31 cellular contexts compared by ENCODE assay signal in genomic region chr9:122477346-122477745, GRCh38. TPM values are rescaled to one million over a fixed set of nuclear protein-coding genes. Genes with fewer than 3 reads are reported as not detected.
"Had no signal": no experiment of that assay in that cellular context is flagged by ENCODE, and none has a peak within 500 bp of the region (broad histone marks: within the 10 kb centered on the region; RNA-seq: fewer than 3 reads in every experiment).

No MANE protein-coding gene starts in this region.

- H3K9me3 Mint-ChIP-seq: activated T-cell treated with anti-CD3 and anti-CD28 coated beads, Interleukin-2, amount 50 U/mL, for 24 hours; stimulated activated memory B cell treated with anti-CD40 and anti-IgM and Interleukin-4, amounts not matched to agents 10 μg/mL and 1 μg/mL and 100 μg/mL, for 72 hours; T-cell; T-helper 2 cell treated with Interferon-gamma antibody and Interleukin-4, amounts not matched to agents 5 μg/mL and 100 μg/mL, for 36 hours; type B pancreatic cell had no signal

- DNase-seq: activated effector memory CD4-positive, alpha-beta T cell treated with anti-CD3 and anti-CD28 coated beads, Interleukin-2, amount 50 U/mL, for 16 hours; activated naive CD4-positive, alpha-beta T cell treated with anti-CD3 and anti-CD28 coated beads, Interleukin-2, amount 50 U/mL, for 16 hours; activated T-cell treated with anti-CD3 and anti-CD28 coated beads, Interleukin-2, amount 50 U/mL, for 24 hours; adrenal gland; brain microvascular endothelial cell; central memory CD4-positive, alpha-beta T cell; effector memory CD4-positive, alpha-beta T cell; foreskin keratinocyte; kidney; lower lobe of right lung; mesendoderm; mucosa of descending colon; nephron progenitor cell; pancreas; psoas muscle; stimulated activated CD4-positive, alpha-beta T cell treated with anti-CD3 and anti-CD28 coated beads, Interleukin-12 subunit alpha, Interleukin-12 subunit beta, amount 100 ng/mL, for 4 hours; stimulated activated CD4-positive, alpha-beta T cell treated with anti-CD3 and anti-CD28 coated beads, Interleukin-2, amount 100 ng/mL, for 24 hours; T-cell; testis; WERI-Rb-1 had no signal

- H3K4me1 ChIP-seq: adrenal gland, ascending aorta, foreskin keratinocyte, lower lobe of right lung, pancreas, psoas muscle, right atrium auricular region, testis had no signal

- H3K27ac ChIP-seq: adrenal gland, ascending aorta, brain microvascular endothelial cell, foreskin keratinocyte, lower lobe of right lung, pancreas, psoas muscle, right atrium auricular region, testis, WERI-Rb-1 had no signal

- H3K36me3 ChIP-seq: adrenal gland, ascending aorta, brain microvascular endothelial cell, lower lobe of right lung, pancreas, right atrium auricular region, WERI-Rb-1 had no signal

- H3K27me3 ChIP-seq: ascending aorta, pancreas, testis had no signal

- FAIRE-seq: colon, kidney, pancreas had no signal

- H3K9me3 ChIP-seq: adrenal gland, ascending aorta, lower lobe of right lung, mucosa of descending colon, pancreas, psoas muscle, right atrium auricular region, testis had no signal

- H3K4me3 Mint-ChIP-seq: activated T-cell treated with anti-CD3 and anti-CD28 coated beads, Interleukin-2, amount 50 U/mL, for 24 hours; nephron progenitor cell; stimulated activated memory B cell treated with anti-CD40 and anti-IgM and Interleukin-4, amounts not matched to agents 10 μg/mL and 1 μg/mL and 100 μg/mL, for 72 hours; T-cell; T-helper 2 cell treated with Interferon-gamma antibody and Interleukin-4, amounts not matched to agents 5 μg/mL and 100 μg/mL, for 36 hours; type B pancreatic cell had no signal

- H3K4me1 Mint-ChIP-seq: nephron progenitor cell; stimulated activated memory B cell treated with anti-CD40 and anti-IgM and Interleukin-4, amounts not matched to agents 10 μg/mL and 1 μg/mL and 100 μg/mL, for 72 hours; T-cell had no signal

- ATAC-seq: foreskin keratinocyte; left lobe of liver; lower lobe of right lung; mucosa of descending colon; pancreas; psoas muscle; SK-N-SH treated with all-trans-retinoic acid at 6 μM for 48 hours; stimulated activated memory B cell treated with anti-CD40 and anti-IgM and Interleukin-4, amounts not matched to agents 10 μg/mL and 1 μg/mL and 100 μg/mL, for 72 hours; T-cell had no signal

- H3K36me3 Mint-ChIP-seq: stimulated activated memory B cell treated with anti-CD40 and anti-IgM and Interleukin-4, amounts not matched to agents 10 μg/mL and 1 μg/mL and 100 μg/mL, for 72 hours; T-cell; type B pancreatic cell had no signal

- H3K4me3 ChIP-seq: adrenal gland, ascending aorta, lower lobe of right lung, mucosa of descending colon, pancreas, psoas muscle, right atrium auricular region, testis had no signal

- H3K27ac Mint-ChIP-seq: activated T-cell treated with anti-CD3 and anti-CD28 coated beads, Interleukin-2, amount 50 U/mL, for 24 hours; nephron progenitor cell; stimulated activated memory B cell treated with anti-CD40 and anti-IgM and Interleukin-4, amounts not matched to agents 10 μg/mL and 1 μg/mL and 100 μg/mL, for 72 hours; T-cell; T-helper 2 cell treated with Interferon-gamma antibody and Interleukin-4, amounts not matched to agents 5 μg/mL and 100 μg/mL, for 36 hours; type B pancreatic cell had no signal

RNA-seq across cellular contexts. Expression of gene OR1J1, which starts 0.4 kb away (rescaled TPM):
- total RNA-seq: adrenal gland, ascending aorta, dermis microvascular lymphatic vessel endothelial cell, foreskin keratinocyte, kidney, left lobe of liver, lower lobe of right lung, mucosa of descending colon, pancreas, psoas muscle, right atrium auricular region, skeletal muscle tissue, T-cell, testis had no signal
- polyA plus RNA-seq: adrenal gland, esophagus, foreskin keratinocyte, pancreas, psoas muscle had no signal

RNA-seq across cellular contexts. Expression of gene OR1J2, which starts 33.3 kb away (rescaled TPM):
- total RNA-seq: adrenal gland, ascending aorta, dermis microvascular lymphatic vessel endothelial cell, foreskin keratinocyte, kidney, left lobe of liver, lower lobe of right lung, mucosa of descending colon, pancreas, psoas muscle, right atrium auricular region, skeletal muscle tissue, T-cell had no signal
- polyA plus RNA-seq: adrenal gland, foreskin keratinocyte, psoas muscle had no signal

RNA-seq across cellular contexts. Expression of gene OR1J4, which starts 41.6 kb away (rescaled TPM):
- total RNA-seq: adrenal gland, ascending aorta, foreskin keratinocyte, kidney, left lobe of liver, lower lobe of right lung, mucosa of descending colon, pancreas, psoas muscle, right atrium auricular region, skeletal muscle tissue, T-cell had no signal
- polyA plus RNA-seq: adrenal gland, esophagus, foreskin keratinocyte, pancreas, psoas muscle had no signal

RNA-seq across cellular contexts. Expression of gene OR1N1, which starts 49.7 kb away (rescaled TPM):
- total RNA-seq: adrenal gland, ascending aorta, dermis microvascular lymphatic vessel endothelial cell, foreskin keratinocyte, kidney, left lobe of liver, lower lobe of right lung, mucosa of descending colon, pancreas, psoas muscle, right atrium auricular region, skeletal muscle tissue, T-cell had no signal
- polyA plus RNA-seq: adrenal gland, esophagus, foreskin keratinocyte, pancreas, psoas muscle had no signal
